Comparison of ENCODE assay signal across 2 cellular contexts in genomic region chr11:106471273-106471672, GRCh38.
TF ChIP-seq lines count a peak whose summit lies in the region.

No MANE protein-coding gene starts in this region.

TF ChIP-seq in liver, 16 proteins besides CTCF, POLR2A, EP300 and RAD21 (continued from another document):
- TF ChIP-seq REST (IDR thresholded peaks at IDR 0.05) (no peak), FOXA1 (IDR thresholded peaks at IDR 0.05) (no peak), HNF4G (IDR thresholded peaks at IDR 0.05) (no peak), YY1 (IDR thresholded peaks at IDR 0.05) (no peak), SP1 (IDR thresholded peaks at IDR 0.05) (peak; percentile 48), HNF4A (conservative IDR thresholded peaks at IDR 0.05) (no peak), ATF3 (IDR thresholded peaks at IDR 0.05) (no peak), NR2F2 (IDR thresholded peaks at IDR 0.05) (peak; percentile 96), GABPA (IDR thresholded peaks at IDR 0.05 in 1 of 2, conservative IDR thresholded peaks at IDR 0.05 in 1 of 2) (no peak), FOXA2 (IDR thresholded peaks at IDR 0.05) (no peak), TAF1 (conservative IDR thresholded peaks at IDR 0.05) (no peak)
- TF ChIP-seq, protein P1, sequence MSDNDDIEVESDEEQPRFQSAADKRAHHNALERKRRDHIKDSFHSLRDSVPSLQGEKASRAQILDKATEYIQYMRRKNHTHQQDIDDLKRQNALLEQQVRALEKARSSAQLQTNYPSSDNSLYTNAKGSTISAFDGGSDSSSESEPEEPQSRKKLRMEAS (IDR thresholded peaks at IDR 0.05), result no peak

TF ChIP-seq in HepG2, 621 proteins besides CTCF, POLR2A, EP300 and RAD21 (continued from another document):
- TF ChIP-seq, protein P2, sequence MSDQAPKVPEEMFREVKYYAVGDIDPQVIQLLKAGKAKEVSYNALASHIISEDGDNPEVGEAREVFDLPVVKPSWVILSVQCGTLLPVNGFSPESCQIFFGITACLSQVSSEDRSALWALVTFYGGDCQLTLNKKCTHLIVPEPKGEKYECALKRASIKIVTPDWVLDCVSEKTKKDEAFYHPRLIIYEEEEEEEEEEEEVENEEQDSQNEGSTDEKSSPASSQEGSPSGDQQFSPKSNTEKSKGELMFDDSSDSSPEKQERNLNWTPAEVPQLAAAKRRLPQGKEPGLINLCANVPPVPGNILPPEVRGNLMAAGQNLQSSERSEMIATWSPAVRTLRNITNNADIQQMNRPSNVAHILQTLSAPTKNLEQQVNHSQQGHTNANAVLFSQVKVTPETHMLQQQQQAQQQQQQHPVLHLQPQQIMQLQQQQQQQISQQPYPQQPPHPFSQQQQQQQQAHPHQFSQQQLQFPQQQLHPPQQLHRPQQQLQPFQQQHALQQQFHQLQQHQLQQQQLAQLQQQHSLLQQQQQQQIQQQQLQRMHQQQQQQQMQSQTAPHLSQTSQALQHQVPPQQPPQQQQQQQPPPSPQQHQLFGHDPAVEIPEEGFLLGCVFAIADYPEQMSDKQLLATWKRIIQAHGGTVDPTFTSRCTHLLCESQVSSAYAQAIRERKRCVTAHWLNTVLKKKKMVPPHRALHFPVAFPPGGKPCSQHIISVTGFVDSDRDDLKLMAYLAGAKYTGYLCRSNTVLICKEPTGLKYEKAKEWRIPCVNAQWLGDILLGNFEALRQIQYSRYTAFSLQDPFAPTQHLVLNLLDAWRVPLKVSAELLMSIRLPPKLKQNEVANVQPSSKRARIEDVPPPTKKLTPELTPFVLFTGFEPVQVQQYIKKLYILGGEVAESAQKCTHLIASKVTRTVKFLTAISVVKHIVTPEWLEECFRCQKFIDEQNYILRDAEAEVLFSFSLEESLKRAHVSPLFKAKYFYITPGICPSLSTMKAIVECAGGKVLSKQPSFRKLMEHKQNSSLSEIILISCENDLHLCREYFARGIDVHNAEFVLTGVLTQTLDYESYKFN (CRISPR knock-in tag; conservative IDR thresholded peaks at IDR 0.05), result no peak
- TF ChIP-seq, protein P3, sequence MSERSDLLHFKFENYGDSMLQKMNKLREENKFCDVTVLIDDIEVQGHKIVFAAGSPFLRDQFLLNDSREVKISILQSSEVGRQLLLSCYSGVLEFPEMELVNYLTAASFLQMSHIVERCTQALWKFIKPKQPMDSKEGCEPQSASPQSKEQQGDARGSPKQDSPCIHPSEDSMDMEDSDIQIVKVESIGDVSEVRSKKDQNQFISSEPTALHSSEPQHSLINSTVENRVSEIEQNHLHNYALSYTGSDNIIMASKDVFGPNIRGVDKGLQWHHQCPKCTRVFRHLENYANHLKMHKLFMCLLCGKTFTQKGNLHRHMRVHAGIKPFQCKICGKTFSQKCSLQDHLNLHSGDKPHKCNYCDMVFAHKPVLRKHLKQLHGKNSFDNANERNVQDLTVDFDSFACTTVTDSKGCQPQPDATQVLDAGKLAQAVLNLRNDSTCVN (CRISPR knock-in tag; IDR thresholded peaks at IDR 0.05; ENCODE audit: borderline replicate concordance), result no peak
- TF ChIP-seq PPARG (CRISPR knock-in tag; conservative IDR thresholded peaks at IDR 0.05) (no peak), YY1 (IDR thresholded peaks at IDR 0.05; ENCODE audit: insufficient read depth, insufficient replicate concordance, low read depth, low read length) (no peak), SMARCC2 (IDR thresholded peaks at IDR 0.05) (no peak), ATM (IDR thresholded peaks at IDR 0.05; ENCODE audit: borderline replicate concordance) (no peak)
